In the genomic region with DNA sequence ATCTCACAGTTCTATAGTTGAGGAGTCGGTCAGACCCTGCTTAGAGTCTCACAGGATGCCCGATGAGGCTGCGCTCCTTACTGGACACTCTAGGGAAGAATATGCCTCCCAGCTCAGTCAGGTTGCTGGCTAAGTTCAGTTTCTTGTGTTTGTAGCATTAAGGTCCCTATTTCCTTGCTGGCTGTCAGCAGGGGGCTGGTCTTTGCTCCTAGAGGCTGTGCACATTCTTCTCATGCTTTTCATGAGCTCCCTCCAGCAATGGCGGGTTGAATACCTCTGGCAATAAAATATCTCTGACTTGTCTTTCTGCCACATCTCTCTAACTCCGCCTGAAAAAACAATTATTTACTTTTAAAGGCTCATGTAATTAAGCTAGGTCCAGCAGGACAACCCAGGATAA, we compare ENCODE assay signal across 19 cellular contexts.
"Had no signal": no experiment of that assay in that cellular context is flagged by ENCODE, and none has a peak within 500 bp of the region (broad histone marks: within the 10 kb centered on the region; RNA-seq: fewer than 3 reads in every experiment).

No MANE protein-coding gene starts in this region.

- H3K27ac Mint-ChIP-seq: activated CD4-positive, alpha-beta T cell treated with anti-CD3 and anti-CD28 coated beads, Interleukin-2, amount 10 ng/mL, durations not matched to agents 7 days and 5 days; activated naive CD4-positive, alpha-beta T cell treated with anti-CD3 and anti-CD28 coated beads, Interleukin-2, amount 50 U/mL, for 72 hours; activated T-cell treated with anti-CD3 and anti-CD28 coated beads, Interleukin-2, amount 50 U/mL, for 72 hours; mesothelial cell of epicardium had no signal

- H3K4me1 Mint-ChIP-seq: activated CD4-positive, alpha-beta T cell treated with anti-CD3 and anti-CD28 coated beads, Interleukin-2, amount 10 ng/mL, durations not matched to agents 7 days and 5 days had no signal

- H3K36me3 ChIP-seq: esophagus squamous epithelium, neutrophil had no signal

- ATAC-seq: activated naive CD4-positive, alpha-beta T cell treated with anti-CD3 and anti-CD28 coated beads, Interleukin-2, amount 50 U/mL, for 72 hours; activated T-cell treated with anti-CD3 and anti-CD28 coated beads, Interleukin-2, amount 50 U/mL, for 72 hours; body of pancreas; right cardiac atrium; stimulated activated naive CD8-positive, alpha-beta T cell treated with anti-CD3 and anti-CD28 coated beads, Interleukin-15, Interleukin-2, amounts not matched to agents 100 U/mL and 50 U/mL, for 24 hours had no signal

- H3K4me3 ChIP-seq: body of pancreas, coronary artery, esophagus squamous epithelium had no signal

- DNase-seq: activated CD4-positive, alpha-beta T cell treated with anti-CD3 and anti-CD28 coated beads, Interleukin-2, amount 10 ng/mL, durations not matched to agents 7 days and 5 days; activated CD4-positive, CD25-positive, alpha-beta regulatory T cell; activated CD8-positive, alpha-beta memory T cell treated with anti-CD3 and anti-CD28 coated beads, Interleukin-2, amount 50 U/mL, for 48 hours; activated gamma-delta T cell; activated T-cell treated with anti-CD3 and anti-CD28 coated beads, Interleukin-2, amount 50 U/mL, for 72 hours; body of pancreas; caudate nucleus; esophagus squamous epithelium; hippocampal formation; kidney glomerular epithelial cell; right cardiac atrium; stimulated activated naive CD8-positive, alpha-beta T cell treated with anti-CD3 and anti-CD28 coated beads, Interleukin-15, Interleukin-2, amounts not matched to agents 100 U/mL and 50 U/mL, for 24 hours; SW 1271; trophoblast cell had no signal

- H3K9me3 ChIP-seq: body of pancreas, esophagus squamous epithelium, neutrophil had no signal

- H3K9me3 Mint-ChIP-seq: activated CD4-positive, alpha-beta T cell treated with anti-CD3 and anti-CD28 coated beads, Interleukin-2, amount 10 ng/mL, durations not matched to agents 7 days and 5 days; activated naive CD4-positive, alpha-beta T cell treated with anti-CD3 and anti-CD28 coated beads, Interleukin-2, amount 50 U/mL, for 72 hours; activated T-cell treated with anti-CD3 and anti-CD28 coated beads, Interleukin-2, amount 50 U/mL, for 72 hours; mesothelial cell of epicardium had no signal

- H3K27ac ChIP-seq: body of pancreas, coronary artery, esophagus squamous epithelium, neutrophil, parathyroid adenoma had no signal

- H3K4me1 ChIP-seq: body of pancreas, esophagus squamous epithelium, parathyroid adenoma had no signal

- H3K36me3 Mint-ChIP-seq: activated naive CD4-positive, alpha-beta T cell treated with anti-CD3 and anti-CD28 coated beads, Interleukin-2, amount 50 U/mL, for 72 hours; mesothelial cell of epicardium had no signal

- H3K27me3 ChIP-seq: body of pancreas, esophagus squamous epithelium, neutrophil had no signal

- H3K4me3 Mint-ChIP-seq: activated CD4-positive, alpha-beta T cell treated with anti-CD3 and anti-CD28 coated beads, Interleukin-2, amount 10 ng/mL, durations not matched to agents 7 days and 5 days; activated T-cell treated with anti-CD3 and anti-CD28 coated beads, Interleukin-2, amount 50 U/mL, for 72 hours; mesothelial cell of epicardium had no signal
